In genomic region chr10:122484276-122485060, GRCh38 we compare ENCODE assay signal across 17 cellular contexts. TPM values are rescaled to one million over a fixed set of nuclear protein-coding genes. Genes with fewer than 3 reads are reported as not detected.
A peak's percentile ranks its signal among the peaks of the same experiment; 100 is the strongest.
DNase-seq lines count a peak whose midpoint lies in the region; ATAC-seq and TF ChIP-seq lines count a peak whose summit lies in the region.
"Had no signal": no experiment of that assay in that cellular context is flagged by ENCODE, and none has a peak within 500 bp of the region (broad histone marks: within the 10 kb centered on the region; RNA-seq: fewer than 3 reads in every experiment).

No MANE protein-coding gene starts in this region.

- TF ChIP-seq CTCF in dorsolateral prefrontal cortex (IDR thresholded peaks at IDR 0.05 in 54 of 56, conservative IDR thresholded peaks at IDR 0.05 in 2 of 56; ENCODE audit: low read depth in 1 of 56, partially characterized antibody in 56 of 56): no peak
- no peak for TF ChIP-seq CTCF in uterus (IDR thresholded peaks at IDR 0.05)
- no peak for TF ChIP-seq CTCF in nephron progenitor cell (IDR thresholded peaks at IDR 0.05)

- H3K9me3 Mint-ChIP-seq in nephron progenitor cell: peaks cover 20% of the 10 kb centered on the region

- no peak overlapping the region for H3K9ac ChIP-seq in trophoblast cell (ENCODE audit: low read length)
- H3K9ac ChIP-seq: BLaER1 treated with 17β-estradiol and CSF1 and Interleukin-3, amounts not matched to agents 10 nM and 100 nM had no signal

- H3K79me1 ChIP-seq in trophoblast cell (ENCODE audit: low read length): peaks cover 19% of the 10 kb centered on the region

- no peak overlapping the region for H2BK120ac ChIP-seq in trophoblast cell (ENCODE audit: insufficient read depth, low read length, poor library complexity)

- no peak overlapping the region for H3K4me3 ChIP-seq in dorsolateral prefrontal cortex
- H3K4me3 ChIP-seq in trophoblast cell (ENCODE audit: low read depth, low read length): no peak overlapping the region
- no peak overlapping the region for H3K4me3 ChIP-seq in uterus
- H3K4me3 ChIP-seq: BLaER1 treated with 17β-estradiol and CSF1 and Interleukin-3, amounts not matched to agents 10 nM and 100 nM; HAP-1; SJSA1 had no signal

- no peak for TF ChIP-seq POLR2A in uterus (IDR thresholded peaks at IDR 0.05)

- H4K8ac ChIP-seq in trophoblast cell (ENCODE audit: low read depth, low read length): no peak overlapping the region

- H3K27me3 Mint-ChIP-seq in nephron progenitor cell (ENCODE audit: low read depth, poor library complexity): peaks cover 19% of the 10 kb centered on the region

- no peak for ATAC-seq in left ventricle myocardium superior
- no peak for ATAC-seq in GM18519 (IDR thresholded peaks at IDR 0.05; ENCODE audit: low FRiP score, unreplicated experiment)
- no peak for ATAC-seq in HG02759 (IDR thresholded peaks at IDR 0.05; ENCODE audit: unreplicated experiment)

- no peak overlapping the region for H3K4me3 Mint-ChIP-seq in nephron progenitor cell

- H3K27me3 ChIP-seq in dorsolateral prefrontal cortex (no peaks in the 10 kb centered on the region), trophoblast cell (ENCODE audit: insufficient read depth, low read length) (no peaks in the 10 kb centered on the region), uterus (no peaks in the 10 kb centered on the region)
- H3K27me3 ChIP-seq: BLaER1 treated with 17β-estradiol and CSF1 and Interleukin-3, amounts not matched to agents 10 nM and 100 nM; SJSA1 had no signal

- H3K4me1 Mint-ChIP-seq in nephron progenitor cell: peaks cover 48% of the 10 kb centered on the region

- peak; percentile 47 for DNase-seq in cardiac septum (ENCODE audit: low spot score)
- DNase-seq in left ventricle myocardium superior: no peak
- peak in 2 of 10 donors; percentile 25 to 26 for DNase-seq in dorsolateral prefrontal cortex
- no peak for DNase-seq in trophoblast cell
- no peak for DNase-seq in uterus
- DNase-seq in nephron progenitor cell: no peak
- DNase-seq: GF-D8, NCI-H1930, NCI-H748 treated with DMSO at 0.1 percent for 48 hours, RPMI8226 had no signal

- peak overlapping the region; percentile 22 for H4K91ac ChIP-seq in trophoblast cell (ENCODE audit: low read depth, low read length)

- H2AFZ ChIP-seq in trophoblast cell (ENCODE audit: insufficient read depth, low read length, poor library complexity): no peak overlapping the region

- H3K4me1 ChIP-seq in trophoblast cell (ENCODE audit: control insufficient read depth in 1 of 2, insufficient read depth in 2 of 2, low read length in 2 of 2): peaks cover 21 to 23% of the 10 kb centered on the region in 2 experiments
- H3K4me1 ChIP-seq in uterus: peaks cover 0 to 4% of the 10 kb centered on the region in 2 donors
- H3K4me1 ChIP-seq: HAP-1, SJSA1 had no signal

- intact Hi-C loops in cardiac septum (cut with DNase I): no loop called here
- intact Hi-C loops in left ventricle myocardium superior (cut with micrococcal nuclease): no loop called here
- intact Hi-C loops in dorsolateral prefrontal cortex (cut with DNase I): no loop called here
- intact Hi-C loops in uterus (cut with DNase I; ENCODE audit: low total_unique reads): no loop called here

- no CpG with 5 or more reads among the region's 11 CpGs for WGBS in trophoblast cell (ENCODE audit: extremely low coverage, insufficient coverage, insufficient read length)

- H2BK12ac ChIP-seq in trophoblast cell (ENCODE audit: low read length): peak overlapping the region; percentile 56

- no peak overlapping the region for H4K12ac ChIP-seq in trophoblast cell (ENCODE audit: low read depth, low read length)

- no peak overlapping the region for H3K4ac ChIP-seq in trophoblast cell (ENCODE audit: low read depth, low read length)

- H3K14ac ChIP-seq in trophoblast cell (ENCODE audit: low read length): no peak overlapping the region

- peaks cover 7% of the 10 kb centered on the region for H3K36me3 Mint-ChIP-seq in nephron progenitor cell (ENCODE audit: low read depth)

- H3K18ac ChIP-seq in trophoblast cell (ENCODE audit: low read length): peak overlapping the region; percentile 1

- H3K27ac ChIP-seq in dorsolateral prefrontal cortex (peak overlapping the region in 57 of 59 donors; percentile 4 to 99 (median 88)), trophoblast cell (ENCODE audit: low read depth, low read length) (no peak overlapping the region), uterus (peak overlapping the region; percentile 3 to 71)
- H3K27ac ChIP-seq: BLaER1 treated with 17β-estradiol and CSF1 and Interleukin-3, amounts not matched to agents 10 nM and 100 nM; SJSA1 had no signal

- no peak overlapping the region for H3K23ac ChIP-seq in trophoblast cell (ENCODE audit: low read length)

- peak overlapping the region; percentile 10 for H2AK5ac ChIP-seq in trophoblast cell (ENCODE audit: low read length)

- no peak overlapping the region for H3K27ac Mint-ChIP-seq in nephron progenitor cell

- no peaks in the 10 kb centered on the region for H3K79me2 ChIP-seq in trophoblast cell (ENCODE audit: control insufficient read depth, insufficient read depth, low read length, poor library complexity)

- H3K9me3 ChIP-seq in trophoblast cell (ENCODE audit: insufficient read depth, low read depth, low read length) (peaks cover 4% of the 10 kb centered on the region), uterus (no peaks in the 10 kb centered on the region)
- H3K9me3 ChIP-seq: HAP-1, SJSA1 had no signal

- H2BK5ac ChIP-seq in trophoblast cell (ENCODE audit: low read depth, low read length, poor library complexity): peak overlapping the region; percentile 33

- H3K36me3 ChIP-seq in trophoblast cell (ENCODE audit: control insufficient read depth in 1 of 2, insufficient read depth in 2 of 2, low read length in 2 of 2) (peaks cover 4 to 6% of the 10 kb centered on the region in 2 experiments), uterus (no peaks in the 10 kb centered on the region)
- H3K36me3 ChIP-seq: BLaER1 treated with 17β-estradiol and CSF1 and Interleukin-3, amounts not matched to agents 10 nM and 100 nM; HAP-1; SJSA1 had no signal

- H3K4me2 ChIP-seq in trophoblast cell (ENCODE audit: low read length): no peak overlapping the region

RNA-seq across cellular contexts. Expression of gene HTRA1, which starts 23.1 kb away (rescaled TPM):
- total RNA-seq in cardiac septum (104 TPM), left ventricle myocardium superior (46.6 TPM), dorsolateral prefrontal cortex (100 to 1,000 TPM; 154 to 492 (median 263) TPM), uterus (100 to 1,000 TPM in 3 of 4 donors, 10 to 100 TPM in 1; 98.3 to 153 (median 142) TPM)
- polyA plus RNA-seq in trophoblast cell (2013): 135 and 141 TPM in 2 replicates

RNA-seq across cellular contexts. Expression of gene ARMS2, which starts 30.0 kb away (rescaled TPM):
- total RNA-seq in cardiac septum: 0.92 TPM
- not detected for total RNA-seq in left ventricle myocardium superior
- 1 to 10 TPM in 1 of 120 experiments, under 1 TPM in 8, not detected in 111; 0.63 to 2.1 (median 0.83) TPM for total RNA-seq in dorsolateral prefrontal cortex
- 0.07 and 0.12 TPM in 2 replicates for polyA plus RNA-seq in trophoblast cell (2013)
- total RNA-seq in uterus: not detected
- total RNA-seq: Daoy, NCI-H460, SJSA1 had no signal
